24 cellular contexts compared by ENCODE assay signal in the genomic region with DNA sequence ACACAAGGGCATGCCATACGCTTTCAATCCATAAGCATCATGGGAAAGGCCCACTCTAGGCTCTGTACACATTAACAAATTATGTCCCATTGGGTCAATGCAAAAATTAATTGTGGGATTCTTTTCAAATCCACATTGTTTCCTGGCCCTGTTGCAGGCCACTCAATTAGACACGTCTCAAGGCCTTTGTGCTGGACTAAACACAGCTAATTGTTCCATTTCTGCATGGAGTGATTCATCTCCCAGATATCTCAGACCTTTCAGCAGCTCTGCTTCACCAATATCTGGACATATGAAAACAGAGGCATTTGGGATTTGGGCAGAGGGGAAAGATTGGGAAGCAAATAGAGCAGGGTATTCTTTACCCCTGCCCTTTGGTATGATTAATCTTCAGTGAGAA.
DNase-seq lines count a peak whose midpoint lies in the region; ATAC-seq, FAIRE-seq and TF ChIP-seq lines count a peak whose summit lies in the region.
"Had no signal": no experiment of that assay in that cellular context is flagged by ENCODE, and none has a peak within 500 bp of the region (broad histone marks: within the 10 kb centered on the region; RNA-seq: fewer than 3 reads in every experiment).

No MANE protein-coding gene starts in this region.

- H3K36me3 Mint-ChIP-seq in HFFc6 (ENCODE audit: low read depth), result no peaks in the 10 kb centered on the region
- H3K36me3 Mint-ChIP-seq: mesothelial cell of epicardium had no signal

- no peaks in the 10 kb centered on the region for H3K79me2 ChIP-seq in mammary epithelial cell (ENCODE audit: insufficient read depth, low read length)

- peak; percentile 13 for FAIRE-seq in urothelium cell line (lab: Jason Lieb, UNC)
- FAIRE-seq: A549, kidney had no signal

- CTCF ChIA-PET in mammary epithelial cell (lab: Charles Lee; ENCODE audit: low non-redundant PET), result interaction anchor here (0.5 kb wide), 1 partner anchor 16 kb away, joined by 3 read pairs; no protein-coding TSS in a partner anchor

- H3K4me3 ChIP-seq in mammary epithelial cell (replicated peaks in 1 of 3; ENCODE audit: insufficient read depth in 1 of 3, low read depth in 2 of 3, low read length in 3 of 3) (no peak overlapping the region), breast epithelium (no peak overlapping the region), cardiac fibroblast (replicated peaks in 1 of 2; ENCODE audit: low read depth in 2 of 2, low read length in 2 of 2) (no peak overlapping the region), vagina (no peak overlapping the region)
- H3K4me3 ChIP-seq: A549, body of pancreas had no signal

- H3K9me3 ChIP-seq in mammary epithelial cell (replicated peaks; ENCODE audit: insufficient read depth, low read length) (no peaks in the 10 kb centered on the region), breast epithelium (peaks cover 4 to 8% of the 10 kb centered on the region in 2 donors), vagina (no peaks in the 10 kb centered on the region)
- H3K9me3 ChIP-seq: A549, body of pancreas had no signal

- no peak for ATAC-seq in GM21576 (IDR thresholded peaks at IDR 0.05; ENCODE audit: unreplicated experiment)
- ATAC-seq: A549, body of pancreas, right cardiac atrium, T-helper 17 cell had no signal

- H3K9me3 Mint-ChIP-seq in HFFc6, result peaks cover 26% of the 10 kb centered on the region
- H3K9me3 Mint-ChIP-seq: activated naive CD4-positive, alpha-beta T cell treated with anti-CD3 and anti-CD28 coated beads for 36 hours; dendritic cell treated with granulocyte-macrophage colony-stimulating factor and Interleukin-4, amounts not matched to agents 40 ng/mL and 50 ng/mL, for 4 days; neural crest cell had no signal

- H2AFZ ChIP-seq in mammary epithelial cell (ENCODE audit: low read depth, low read length), result peak overlapping the region; percentile 48

- H3K27me3 Mint-ChIP-seq in HFFc6 (ENCODE audit: insufficient read depth), result no peaks in the 10 kb centered on the region
- H3K27me3 Mint-ChIP-seq: dendritic cell treated with granulocyte-macrophage colony-stimulating factor and Interleukin-4, amounts not matched to agents 40 ng/mL and 50 ng/mL, for 4 days; T-helper 17 cell had no signal

- H3K4me2 ChIP-seq in mammary epithelial cell (ENCODE audit: insufficient read depth, low read depth, low read length), result no peak overlapping the region
- H3K4me2 ChIP-seq: A549 had no signal

- no peaks in the 10 kb centered on the region for H4K20me1 ChIP-seq in mammary epithelial cell (ENCODE audit: insufficient read depth, low read length)

- in situ Hi-C loops in mammary epithelial cell (cut with MboI; ENCODE audit: low sequenced_read_pairs in 2 of 2), result loop anchor here in 1 of 2 donors (25.0 kb wide), 1 partner anchor 470 kb away; no protein-coding TSS in a partner anchor

- H3K27ac ChIP-seq in mammary epithelial cell (ENCODE audit: insufficient read depth, low read depth, low read length), result no peak overlapping the region
- H3K27ac ChIP-seq in breast epithelium, result no peak overlapping the region
- H3K27ac ChIP-seq in vagina, result no peak overlapping the region
- H3K27ac ChIP-seq: A549, body of pancreas, HL-60 had no signal

- peaks cover 8% of the 10 kb centered on the region for H3K4me1 ChIP-seq in mammary epithelial cell (ENCODE audit: insufficient read depth, low read length)
- no peaks in the 10 kb centered on the region for H3K4me1 ChIP-seq in breast epithelium
- no peaks in the 10 kb centered on the region for H3K4me1 ChIP-seq in vagina
- H3K4me1 ChIP-seq: A549, body of pancreas had no signal

- H3K27me3 ChIP-seq in mammary epithelial cell (ENCODE audit: insufficient read depth, low read length) (no peaks in the 10 kb centered on the region), breast epithelium (no peaks in the 10 kb centered on the region), vagina (no peaks in the 10 kb centered on the region)
- H3K27me3 ChIP-seq: body of pancreas had no signal

- peak; percentile 27 for DNase-seq in mammary epithelial cell
- no peak for DNase-seq in breast epithelium (ENCODE audit: low spot score in 2 of 2)
- DNase-seq in cardiac fibroblast (ENCODE audit: low read depth in 2 of 2), result peak; percentile 42 to 45
- peak; percentile 22 for DNase-seq in inferior parietal cortex (ENCODE audit: extremely low spot score)
- peak; percentile 10 for DNase-seq in urothelium cell line (ENCODE audit: low spot score)
- no peak for DNase-seq in HFFc6
- no peak for DNase-seq in vagina (ENCODE audit: extremely low spot score in 2 of 2)
- DNase-seq: activated CD4-positive, alpha-beta T cell treated with anti-CD3 and anti-CD28 coated beads, Interleukin-2, amount 50 U/mL, for 48 hours; activated naive CD4-positive, alpha-beta T cell treated with anti-CD3 and anti-CD28 coated beads for 36 hours; body of pancreas; H7; kidney; NCI-H524 treated with DMSO at 0.1 percent for 48 hours; OCI-M1; right cardiac atrium; stimulated activated naive CD4-positive, alpha-beta T cell; T-helper 17 cell; trophoblast cell had no signal

- no peak overlapping the region for H3K4me3 Mint-ChIP-seq in HFFc6
- H3K4me3 Mint-ChIP-seq: activated naive CD4-positive, alpha-beta T cell treated with anti-CD3 and anti-CD28 coated beads for 36 hours; dendritic cell treated with granulocyte-macrophage colony-stimulating factor and Interleukin-4, amounts not matched to agents 40 ng/mL and 50 ng/mL, for 4 days; mesothelial cell of epicardium; neural crest cell; T-helper 17 cell had no signal

- 75% methylated on average over 2 of the region's 2 CpGs for WGBS in mammary epithelial cell (ENCODE audit: low coverage, missing lambda C conversion rate)

- no peak overlapping the region for H3K9ac ChIP-seq in mammary epithelial cell (ENCODE audit: insufficient read depth, low read length)

- H3K4me1 Mint-ChIP-seq in HFFc6 (ENCODE audit: low read depth), result no peaks in the 10 kb centered on the region
- H3K4me1 Mint-ChIP-seq: T-helper 17 cell had no signal

- H3K36me3 ChIP-seq in mammary epithelial cell (ENCODE audit: insufficient read depth, low read length), result no peaks in the 10 kb centered on the region
- no peaks in the 10 kb centered on the region for H3K36me3 ChIP-seq in breast epithelium
- no peaks in the 10 kb centered on the region for H3K36me3 ChIP-seq in vagina

- no TSS peak for BruUV-seq in mammary epithelial cell (replicated peaks; lab: Mats Ljungman, UMichigan)

- no peak for TF ChIP-seq POLR2A in breast epithelium (IDR thresholded peaks at IDR 0.05)
- no peak for TF ChIP-seq POLR2A in vagina (IDR thresholded peaks at IDR 0.05)

- no peak overlapping the region for H3K27ac Mint-ChIP-seq in HFFc6
- H3K27ac Mint-ChIP-seq: activated naive CD4-positive, alpha-beta T cell treated with anti-CD3 and anti-CD28 coated beads for 36 hours; dendritic cell treated with granulocyte-macrophage colony-stimulating factor and Interleukin-4, amounts not matched to agents 40 ng/mL and 50 ng/mL, for 4 days; mesothelial cell of epicardium; T-helper 17 cell had no signal

- dilution Hi-C loops in mammary epithelial cell (cut with HindIII; ENCODE audit: low sequenced_read_pairs), result no loop called here

- no peak for TF ChIP-seq CTCF in mammary epithelial cell (conservative IDR thresholded peaks at IDR 0.05 in 1 of 2, IDR thresholded peaks at IDR 0.05 in 1 of 2; ENCODE audit: extremely low read depth in 1 of 2, insufficient read depth in 1 of 2, low read depth in 1 of 2, low read length in 2 of 2)
- TF ChIP-seq CTCF in breast epithelium (IDR thresholded peaks at IDR 0.05), result no peak
- TF ChIP-seq CTCF in cardiac fibroblast (IDR thresholded peaks at IDR 0.05; ENCODE audit: low read depth, low read length), result no peak
- no peak for TF ChIP-seq CTCF in HFFc6 (IDR thresholded peaks at IDR 0.05)
- no peak for TF ChIP-seq CTCF in vagina (IDR thresholded peaks at IDR 0.05)

- intact Hi-C loops in mammary epithelial cell (cut with micrococcal nuclease), result no loop called here
- intact Hi-C loops in breast epithelium (cut with DNase I; ENCODE audit: low total_unique reads), result no loop called here
- intact Hi-C loops in vagina (cut with DNase I), result no loop called here

Comparison
In these comparisons a context has a peak if more than half of its experiments do, and no peak if none do; other contexts are left out.
1. DNase-seq: peak in mammary epithelial cell (single experiment), cardiac fibroblast (2 of 2), inferior parietal cortex (single experiment) and urothelium cell line (single experiment); none in breast epithelium (0 of 2), HFFc6 (single experiment) and vagina (0 of 2).